9 cellular contexts compared by ENCODE assay signal in the genomic region with DNA sequence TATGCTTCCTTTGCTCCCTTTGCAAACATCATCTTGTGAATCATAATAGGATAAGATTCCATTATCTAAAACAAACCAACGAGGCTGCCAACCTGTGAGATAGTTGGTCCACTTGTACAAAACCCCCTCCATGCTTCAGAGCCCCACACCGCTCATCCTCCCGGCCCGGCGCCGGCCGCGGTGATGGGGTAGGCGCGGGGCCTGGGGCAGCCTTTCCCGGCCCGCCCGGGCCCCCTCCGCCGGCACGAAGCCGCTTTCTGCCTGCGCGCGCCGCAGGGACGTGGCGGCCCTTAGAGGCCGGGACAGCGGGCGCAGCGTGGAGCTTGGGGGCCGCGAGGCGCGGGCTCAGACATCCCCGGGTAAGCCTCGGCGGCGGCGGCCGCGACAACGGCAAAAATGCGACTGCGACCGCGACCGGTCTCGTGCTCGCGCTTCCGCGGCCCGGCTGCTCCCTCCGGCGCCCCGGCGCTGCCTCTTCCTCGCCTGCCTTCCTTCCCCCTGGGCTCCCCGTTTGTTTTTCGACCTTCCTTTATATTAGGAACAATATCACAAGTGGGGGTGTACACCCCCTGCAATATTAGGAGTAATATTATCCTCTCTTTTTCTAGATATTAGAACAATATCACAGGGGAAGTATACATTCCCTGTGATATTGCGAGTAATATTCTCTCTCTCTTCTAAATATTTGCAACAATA. TPM values are rescaled to one million over a fixed set of nuclear protein-coding genes. Genes with fewer than 3 reads are reported as not detected.
A peak's percentile ranks its signal among the peaks of the same experiment; 100 is the strongest.
DNase-seq lines count a peak whose midpoint lies in the region; ATAC-seq and TF ChIP-seq lines count a peak whose summit lies in the region.
"Had no signal": no experiment of that assay in that cellular context is flagged by ENCODE, and none has a peak within 500 bp of the region (broad histone marks: within the 10 kb centered on the region; RNA-seq: fewer than 3 reads in every experiment).

No MANE protein-coding gene starts in this region.

- BruUV-seq in Calu3 (replicated peaks; lab: Mats Ljungman, UMichigan), result no TSS peak

- H3K36me3 Mint-ChIP-seq in Calu3 (ENCODE audit: insufficient read depth, unreplicated experiment), result peaks cover 5% of the 10 kb centered on the region
- H3K36me3 Mint-ChIP-seq in activated T-cell treated with anti-CD3 and anti-CD28 coated beads, Interleukin-2, amount 50 U/mL, for 72 hours (ENCODE audit: insufficient read depth in 2 of 2), result peaks cover 0 to 1% of the 10 kb centered on the region in 2 donors

- intact Hi-C loops in Calu3 (cut with micrococcal nuclease; ENCODE audit: unreplicated experiment), result no loop called here

- no peaks in the 10 kb centered on the region for H3K9me3 ChIP-seq in iPS DF 6.9 (ENCODE audit: control insufficient read depth, insufficient read depth, low read length)
- H3K9me3 ChIP-seq in thoracic aorta, result no peaks in the 10 kb centered on the region

- CTCF ChIA-PET in Calu3 (lab: Charles Lee), result no interaction called here

- H3K4me3 ChIP-seq in iPS DF 6.9 (ENCODE audit: low read length) (peak overlapping the region; percentile 28; the same call in 1 of the 2 replicates), thoracic aorta (peak overlapping the region; percentile 67)

- H3K4me3 Mint-ChIP-seq in Calu3 (ENCODE audit: low read depth, unreplicated experiment), result peak overlapping the region; percentile 46
- H3K4me3 Mint-ChIP-seq in activated T-cell treated with anti-CD3 and anti-CD28 coated beads, Interleukin-2, amount 50 U/mL, for 72 hours, result peak overlapping the region; percentile 86 to 89

- no peak overlapping the region for H3K27ac Mint-ChIP-seq in Calu3 (ENCODE audit: unreplicated experiment)
- H3K27ac Mint-ChIP-seq in activated T-cell treated with anti-CD3 and anti-CD28 coated beads, Interleukin-2, amount 50 U/mL, for 72 hours, result peak overlapping the region; percentile 91

- H3K27ac ChIP-seq in iPS DF 6.9 (ENCODE audit: low read length) (no peak overlapping the region), thoracic aorta (peak overlapping the region in 1 of 2 donors; percentile 63)

- peaks cover 7% of the 10 kb centered on the region for H3K4me1 Mint-ChIP-seq in Calu3 (ENCODE audit: low read depth, unreplicated experiment)
- peaks cover 29% of the 10 kb centered on the region for H3K4me1 Mint-ChIP-seq in activated T-cell treated with anti-CD3 and anti-CD28 coated beads, Interleukin-2, amount 50 U/mL, for 72 hours (ENCODE audit: low read depth)

- H3K27me3 ChIP-seq in iPS DF 6.9 (ENCODE audit: control insufficient read depth, insufficient read depth, low read length) (peaks cover 23% of the 10 kb centered on the region), thoracic aorta (replicated peaks; ENCODE audit: insufficient read depth) (peaks cover 3% of the 10 kb centered on the region)

- H3K36me3 ChIP-seq in iPS DF 6.9 (ENCODE audit: control insufficient read depth, insufficient read depth, low read length), result no peaks in the 10 kb centered on the region
- H3K36me3 ChIP-seq in thoracic aorta, result no peaks in the 10 kb centered on the region

- H3K27me3 Mint-ChIP-seq in Calu3 (ENCODE audit: unreplicated experiment), result peaks cover 100% of the 10 kb centered on the region
- peaks cover 14% of the 10 kb centered on the region for H3K27me3 Mint-ChIP-seq in activated T-cell treated with anti-CD3 and anti-CD28 coated beads, Interleukin-2, amount 50 U/mL, for 72 hours (ENCODE audit: low read depth)

- H3K9me3 Mint-ChIP-seq in Calu3 (ENCODE audit: low read depth, unreplicated experiment), result no peaks in the 10 kb centered on the region
- H3K9me3 Mint-ChIP-seq in activated T-cell treated with anti-CD3 and anti-CD28 coated beads, Interleukin-2, amount 50 U/mL, for 72 hours, result no peaks in the 10 kb centered on the region

- ATAC-seq in HG03354 (IDR thresholded peaks at IDR 0.05; ENCODE audit: poor library complexity, severe bottlenecking, unreplicated experiment) (peak; percentile 45), thoracic aorta (ENCODE audit: insufficient number of reproducible peaks, low FRiP score, low read depth) (no peak), HG03457 (IDR thresholded peaks at IDR 0.05; ENCODE audit: unreplicated experiment) (no peak), GM18517 (IDR thresholded peaks at IDR 0.05; ENCODE audit: unreplicated experiment) (no peak)
- ATAC-seq in activated T-cell treated with anti-CD3 and anti-CD28 coated beads, Interleukin-2, amount 50 U/mL, for 72 hours (replicated peaks in 1 of 2), result peak; percentile 62 to 66

- peak; percentile 21 for DNase-seq in Calu3
- peak; percentile 59 to 64 for DNase-seq in activated T-cell treated with anti-CD3 and anti-CD28 coated beads, Interleukin-2, amount 50 U/mL, for 72 hours
- DNase-seq in iPS DF 6.9 (ENCODE audit: low read depth, low spot score), result no peak
- no peak for DNase-seq in thoracic aorta (ENCODE audit: low spot score)
- DNase-seq in DMS53 treated with DMSO at 0.1 percent for 48 hours (lab: John Stamatoyannopoulos, UW; ENCODE audit: unreplicated experiment), result no peak

- no CpG with 5 or more reads among the region's 58 CpGs for WGBS in iPS DF 6.9 (ENCODE audit: insufficient coverage, insufficient read length)

- no peak for TF ChIP-seq CTCF in Calu3 (IDR thresholded peaks at IDR 0.05; ENCODE audit: unreplicated experiment)
- TF ChIP-seq CTCF in thoracic aorta (IDR thresholded peaks at IDR 0.05), result no peak

- no peaks in the 10 kb centered on the region for H3K4me1 ChIP-seq in iPS DF 6.9 (ENCODE audit: control insufficient read depth, insufficient read depth, low read length)
- H3K4me1 ChIP-seq in thoracic aorta (ENCODE audit: control insufficient read depth in 1 of 2, low read depth in 2 of 2), result no peaks in the 10 kb centered on the region

RNA-seq across cellular contexts. Expression of gene CEACAM21, which starts 54.0 kb away (rescaled TPM):
- not detected in 2 replicates for total RNA-seq in Calu3 (2022)
- total RNA-seq in activated T-cell treated with anti-CD3 and anti-CD28 coated beads, Interleukin-2, amount 50 U/mL, for 72 hours, result 10 to 100 TPM; 38.4 to 41.7 TPM
- total RNA-seq in thoracic aorta, result 1 to 10 TPM; 1.1 to 6.9 TPM
- total RNA-seq: bronchial epithelial cell had no signal

Comparison
In these comparisons a context has a peak if more than half of its experiments do, and no peak if none do; other contexts are left out.
1. DNase-seq: peak in Calu3 (single experiment) and activated T-cell treated with anti-CD3 and anti-CD28 coated beads, Interleukin-2, amount 50 U/mL, for 72 hours (2 of 2); none in iPS DF 6.9 (single experiment), thoracic aorta (single experiment) and DMS53 treated with DMSO at 0.1 percent for 48 hours (single experiment).
2. ATAC-seq: peak in HG03354 (single experiment) and activated T-cell treated with anti-CD3 and anti-CD28 coated beads, Interleukin-2, amount 50 U/mL, for 72 hours (2 of 2); none in thoracic aorta (single experiment), HG03457 (single experiment) and GM18517 (single experiment).
3. RNA of gene CEACAM21, which starts 54.0 kb away (total RNA-seq): 38.4 to 41.7 TPM in activated T-cell treated with anti-CD3 and anti-CD28 coated beads, Interleukin-2, amount 50 U/mL, for 72 hours; 1.1 to 6.9 TPM in thoracic aorta and not detected in Calu3; every median in the first group is over 4 times any median in the second.